2 cellular contexts compared by ENCODE assay signal in the genomic region with DNA sequence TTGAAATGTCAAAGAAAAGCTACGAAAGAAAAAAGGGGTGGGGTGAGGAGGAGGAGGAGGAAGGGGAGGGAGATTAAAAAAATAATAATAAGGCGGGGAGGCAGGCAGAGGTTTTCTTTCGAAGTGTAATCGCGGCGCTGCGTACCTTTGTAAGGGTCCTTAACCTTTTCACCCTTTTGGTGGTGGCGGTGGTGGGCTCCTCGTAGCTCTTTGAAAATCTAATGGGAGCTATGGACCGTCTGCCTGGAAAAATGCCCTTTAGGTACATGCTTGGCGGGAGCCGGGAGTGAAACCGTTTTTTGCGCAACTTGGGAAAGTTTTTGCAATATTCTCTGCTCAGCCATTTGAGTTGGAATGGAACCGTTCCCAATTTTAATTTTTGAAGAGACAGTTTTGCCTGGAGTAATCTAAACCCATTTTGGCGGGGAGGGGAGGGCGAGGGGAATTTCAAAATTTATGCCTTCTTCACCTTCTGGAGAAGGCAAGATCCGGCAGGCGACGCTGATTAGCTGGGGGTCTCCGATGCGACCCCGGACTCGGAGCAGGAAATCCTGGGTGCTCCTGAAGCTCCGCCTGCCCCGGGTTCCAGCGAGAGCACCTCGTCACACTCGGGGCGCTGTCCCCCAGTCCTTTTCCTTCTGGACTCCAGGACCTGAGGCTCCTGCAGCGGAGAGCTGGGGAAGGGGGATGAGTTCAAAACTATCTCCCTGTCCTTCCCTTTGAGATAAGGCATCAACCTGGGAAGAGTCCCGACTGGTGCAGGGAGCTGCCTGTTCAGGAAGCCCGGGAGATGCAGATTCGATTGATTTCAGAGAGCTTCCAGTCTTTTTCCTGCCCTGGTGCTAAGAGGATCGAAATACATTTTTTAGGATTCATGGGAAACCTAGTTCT.
TF ChIP-seq lines count a peak whose summit lies in the region.

No MANE protein-coding gene starts in this region.

TF ChIP-seq in SK-N-SH, 30 proteins besides CTCF, POLR2A, EP300 and RAD21 (continued from another document):
- TF ChIP-seq POLR2AphosphoS5 (IDR thresholded peaks at IDR 0.05; ENCODE audit: low read depth, low read length), result no peak
- no peak for TF ChIP-seq GABPA (IDR thresholded peaks at IDR 0.05; ENCODE audit: low read depth)
- TF ChIP-seq, protein P1, sequence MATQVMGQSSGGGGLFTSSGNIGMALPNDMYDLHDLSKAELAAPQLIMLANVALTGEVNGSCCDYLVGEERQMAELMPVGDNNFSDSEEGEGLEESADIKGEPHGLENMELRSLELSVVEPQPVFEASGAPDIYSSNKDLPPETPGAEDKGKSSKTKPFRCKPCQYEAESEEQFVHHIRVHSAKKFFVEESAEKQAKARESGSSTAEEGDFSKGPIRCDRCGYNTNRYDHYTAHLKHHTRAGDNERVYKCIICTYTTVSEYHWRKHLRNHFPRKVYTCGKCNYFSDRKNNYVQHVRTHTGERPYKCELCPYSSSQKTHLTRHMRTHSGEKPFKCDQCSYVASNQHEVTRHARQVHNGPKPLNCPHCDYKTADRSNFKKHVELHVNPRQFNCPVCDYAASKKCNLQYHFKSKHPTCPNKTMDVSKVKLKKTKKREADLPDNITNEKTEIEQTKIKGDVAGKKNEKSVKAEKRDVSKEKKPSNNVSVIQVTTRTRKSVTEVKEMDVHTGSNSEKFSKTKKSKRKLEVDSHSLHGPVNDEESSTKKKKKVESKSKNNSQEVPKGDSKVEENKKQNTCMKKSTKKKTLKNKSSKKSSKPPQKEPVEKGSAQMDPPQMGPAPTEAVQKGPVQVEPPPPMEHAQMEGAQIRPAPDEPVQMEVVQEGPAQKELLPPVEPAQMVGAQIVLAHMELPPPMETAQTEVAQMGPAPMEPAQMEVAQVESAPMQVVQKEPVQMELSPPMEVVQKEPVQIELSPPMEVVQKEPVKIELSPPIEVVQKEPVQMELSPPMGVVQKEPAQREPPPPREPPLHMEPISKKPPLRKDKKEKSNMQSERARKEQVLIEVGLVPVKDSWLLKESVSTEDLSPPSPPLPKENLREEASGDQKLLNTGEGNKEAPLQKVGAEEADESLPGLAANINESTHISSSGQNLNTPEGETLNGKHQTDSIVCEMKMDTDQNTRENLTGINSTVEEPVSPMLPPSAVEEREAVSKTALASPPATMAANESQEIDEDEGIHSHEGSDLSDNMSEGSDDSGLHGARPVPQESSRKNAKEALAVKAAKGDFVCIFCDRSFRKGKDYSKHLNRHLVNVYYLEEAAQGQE (IDR thresholded peaks at IDR 0.05; ENCODE audit: low read depth, low read length), result no peak
- TF ChIP-seq, protein P2, sequence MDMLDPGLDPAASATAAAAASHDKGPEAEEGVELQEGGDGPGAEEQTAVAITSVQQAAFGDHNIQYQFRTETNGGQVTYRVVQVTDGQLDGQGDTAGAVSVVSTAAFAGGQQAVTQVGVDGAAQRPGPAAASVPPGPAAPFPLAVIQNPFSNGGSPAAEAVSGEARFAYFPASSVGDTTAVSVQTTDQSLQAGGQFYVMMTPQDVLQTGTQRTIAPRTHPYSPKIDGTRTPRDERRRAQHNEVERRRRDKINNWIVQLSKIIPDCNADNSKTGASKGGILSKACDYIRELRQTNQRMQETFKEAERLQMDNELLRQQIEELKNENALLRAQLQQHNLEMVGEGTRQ (IDR thresholded peaks at IDR 0.05; ENCODE audit: borderline replicate concordance, low read depth, low read length), result no peak
- no peak for TF ChIP-seq TEAD4 (IDR thresholded peaks at IDR 0.05; ENCODE audit: borderline replicate concordance, insufficient read depth)
- TF ChIP-seq NFIC (IDR thresholded peaks at IDR 0.05; ENCODE audit: borderline replicate concordance), result no peak

TF ChIP-seq in SK-N-SH treated with all-trans-retinoic acid at 6 μM for 48 hours, 23 proteins besides CTCF, POLR2A, EP300 and RAD21 (continued from another document):
- TF ChIP-seq, protein P3, sequence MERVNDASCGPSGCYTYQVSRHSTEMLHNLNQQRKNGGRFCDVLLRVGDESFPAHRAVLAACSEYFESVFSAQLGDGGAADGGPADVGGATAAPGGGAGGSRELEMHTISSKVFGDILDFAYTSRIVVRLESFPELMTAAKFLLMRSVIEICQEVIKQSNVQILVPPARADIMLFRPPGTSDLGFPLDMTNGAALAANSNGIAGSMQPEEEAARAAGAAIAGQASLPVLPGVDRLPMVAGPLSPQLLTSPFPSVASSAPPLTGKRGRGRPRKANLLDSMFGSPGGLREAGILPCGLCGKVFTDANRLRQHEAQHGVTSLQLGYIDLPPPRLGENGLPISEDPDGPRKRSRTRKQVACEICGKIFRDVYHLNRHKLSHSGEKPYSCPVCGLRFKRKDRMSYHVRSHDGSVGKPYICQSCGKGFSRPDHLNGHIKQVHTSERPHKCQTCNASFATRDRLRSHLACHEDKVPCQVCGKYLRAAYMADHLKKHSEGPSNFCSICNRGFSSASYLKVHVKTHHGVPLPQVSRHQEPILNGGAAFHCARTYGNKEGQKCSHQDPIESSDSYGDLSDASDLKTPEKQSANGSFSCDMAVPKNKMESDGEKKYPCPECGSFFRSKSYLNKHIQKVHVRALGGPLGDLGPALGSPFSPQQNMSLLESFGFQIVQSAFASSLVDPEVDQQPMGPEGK (CRISPR knock-in tag; IDR thresholded peaks at IDR 0.05; ENCODE audit: borderline replicate concordance), result no peak
- TF ChIP-seq TCF4 (CRISPR knock-in tag; IDR thresholded peaks at IDR 0.05; ENCODE audit: borderline replicate concordance), result no peak
- TF ChIP-seq, protein P4, sequence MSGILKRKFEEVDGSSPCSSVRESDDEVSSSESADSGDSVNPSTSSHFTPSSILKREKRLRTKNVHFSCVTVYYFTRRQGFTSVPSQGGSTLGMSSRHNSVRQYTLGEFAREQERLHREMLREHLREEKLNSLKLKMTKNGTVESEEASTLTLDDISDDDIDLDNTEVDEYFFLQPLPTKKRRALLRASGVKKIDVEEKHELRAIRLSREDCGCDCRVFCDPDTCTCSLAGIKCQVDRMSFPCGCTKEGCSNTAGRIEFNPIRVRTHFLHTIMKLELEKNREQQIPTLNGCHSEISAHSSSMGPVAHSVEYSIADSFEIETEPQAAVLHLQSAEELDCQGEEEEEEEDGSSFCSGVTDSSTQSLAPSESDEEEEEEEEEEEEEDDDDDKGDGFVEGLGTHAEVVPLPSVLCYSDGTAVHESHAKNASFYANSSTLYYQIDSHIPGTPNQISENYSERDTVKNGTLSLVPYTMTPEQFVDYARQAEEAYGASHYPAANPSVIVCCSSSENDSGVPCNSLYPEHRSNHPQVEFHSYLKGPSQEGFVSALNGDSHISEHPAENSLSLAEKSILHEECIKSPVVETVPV (CRISPR knock-in tag; IDR thresholded peaks at IDR 0.05), result no peak
- no peak for TF ChIP-seq ZNF70 (CRISPR knock-in tag; IDR thresholded peaks at IDR 0.05)
- no peak for TF ChIP-seq ZC3H10 (CRISPR knock-in tag; IDR thresholded peaks at IDR 0.05)
